In the genomic region with DNA sequence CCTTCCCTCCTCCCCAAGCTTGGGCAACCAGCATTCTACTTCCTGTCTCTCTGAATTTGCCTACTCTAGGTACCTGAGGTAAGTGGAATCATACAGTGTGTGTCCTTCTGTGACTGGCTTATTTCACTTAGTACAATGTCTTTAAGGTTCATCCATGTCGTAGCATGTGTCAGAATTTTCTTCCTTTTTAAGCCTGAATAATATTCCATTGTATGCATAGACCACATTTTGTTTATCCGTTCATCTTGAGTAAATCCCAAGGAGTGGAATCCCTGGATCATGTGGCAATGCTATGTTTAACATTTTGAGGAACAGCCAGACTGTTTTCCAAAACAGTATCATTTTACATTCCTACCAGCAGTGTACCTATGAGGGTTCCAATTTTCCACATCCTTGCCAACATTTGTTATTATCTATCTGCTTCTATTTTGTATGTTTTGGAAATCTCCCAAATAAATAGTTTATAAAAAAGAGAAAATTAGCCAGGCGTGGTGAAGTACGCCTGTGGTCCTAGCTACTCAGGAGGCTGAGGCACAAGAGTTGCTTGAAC, we compare ENCODE assay signal across 17 cellular contexts. TPM values are rescaled to one million over a fixed set of nuclear protein-coding genes. Genes with fewer than 3 reads are reported as not detected.
A peak's percentile ranks its signal among the peaks of the same experiment; 100 is the strongest.
DNase-seq lines count a peak whose midpoint lies in the region; ATAC-seq and TF ChIP-seq lines count a peak whose summit lies in the region.
"Had no signal": no experiment of that assay in that cellular context is flagged by ENCODE, and none has a peak within 500 bp of the region (broad histone marks: within the 10 kb centered on the region; RNA-seq: fewer than 3 reads in every experiment).

No MANE protein-coding gene starts in this region.

- DNase-seq in AG04450 (ENCODE audit: low read depth, low spot score) (no peak), DMS79 (lab: John Stamatoyannopoulos, UW) (peak; percentile 34), NCI-H2196 (lab: John Stamatoyannopoulos, UW; ENCODE audit: unreplicated experiment) (peak; percentile 16), fibroblast of gingiva (ENCODE audit: low read depth) (peak; percentile 51), spleen (no peak), GM19238 (ENCODE audit: insufficient read length, low spot score) (no peak)
- DNase-seq: CD4-positive, CD25-positive, alpha-beta regulatory T cell; DND-41; GM23248; MM.1S; NCI-H1092 treated with DMSO at 0.1 percent for 48 hours; NCI-H1694; NCI-H446 treated with DMSO at 0.1 percent for 48 hours; NCI-H748 treated with DMSO at 0.1 percent for 48 hours had no signal

- intact Hi-C loops in spleen (cut with DNase I; ENCODE audit: low total_unique reads), result no loop called here

- H3K4me3 ChIP-seq in AG04450 (ENCODE audit: low read depth, low read length) (no peak overlapping the region), spleen (no peak overlapping the region)
- H3K4me3 ChIP-seq: GM23248, SJSA1 had no signal

- no peak overlapping the region for H3K27ac ChIP-seq in AG04450 (ENCODE audit: low read depth, low read length)
- H3K27ac ChIP-seq in spleen, result no peak overlapping the region
- H3K27ac ChIP-seq: GM23248, SJSA1 had no signal

- POLR2A ChIA-PET in AG04450 (lab: Yijun Ruan, JAX), result no interaction called here

- H3K36me3 ChIP-seq in spleen, result peaks cover 0 to 31% (median 16%) of the 10 kb centered on the region in 6 donors

- 96 to 99% (median 96%) methylated on average over 4 of the region's 4 CpGs for WGBS in spleen, 5 donors

- CTCF ChIA-PET in AG04450 (lab: Charles Lee), result interaction anchor here (0.6 kb wide), 1 partner anchor 239 kb away, joined by 3 read pairs; no protein-coding TSS in a partner anchor

- H3K27me3 ChIP-seq in AG04450 (ENCODE audit: control insufficient read depth, insufficient read depth, low read length) (no peaks in the 10 kb centered on the region), spleen (replicated peaks in 1 of 7) (no peaks in the 10 kb centered on the region)
- H3K27me3 ChIP-seq: SJSA1 had no signal

- TF ChIP-seq CTCF in AG04450 (IDR thresholded peaks at IDR 0.05; ENCODE audit: low read depth, low read length), result peak; percentile 26; the same call in 1 of the 2 replicates
- TF ChIP-seq CTCF in spleen (IDR thresholded peaks at IDR 0.05 in 8 of 11, conservative IDR thresholded peaks at IDR 0.05 in 3 of 11), result no peak

- H3K9me3 ChIP-seq in AG04450 (ENCODE audit: control insufficient read depth, insufficient read depth, low read length), result no peaks in the 10 kb centered on the region; the same call in 1 of the 2 replicates
- H3K9me3 ChIP-seq in spleen, result peaks cover 0 to 4% (median 0%) of the 10 kb centered on the region in 8 donors
- H3K9me3 ChIP-seq: SJSA1 had no signal

- ATAC-seq in HG03432 (IDR thresholded peaks at IDR 0.05; ENCODE audit: unreplicated experiment), result no peak
- ATAC-seq: HCT116 had no signal

- no peak for TF ChIP-seq POLR2A in spleen (IDR thresholded peaks at IDR 0.05)

- H3K4me1 ChIP-seq in spleen, result peaks cover 0 to 10% (median 0%) of the 10 kb centered on the region in 6 donors

RNA-seq across cellular contexts. Expression of gene HSP90AA1, which starts 12.4 kb away (rescaled TPM):
- 543 and 822 TPM in 2 replicates for polyA plus RNA-seq in AG04450 (2011; rRNA removed)
- polyA minus RNA-seq in AG04450 (2011; rRNA and poly(A)+ RNA removed), result 356 and 425 TPM in 2 replicates
- total RNA-seq in spleen, result 100 to 1,000 TPM; 162 to 395 (median 240) TPM
- 100 to 1,000 TPM in 2 of 3 donors, 10 to 100 TPM in 1; 98.3 to 178 (median 139) TPM for polyA plus RNA-seq in spleen

Comparison
In these comparisons a context has a peak if more than half of its experiments do, and no peak if none do; other contexts are left out.
1. DNase-seq: peak in DMS79 (single experiment), NCI-H2196 (single experiment) and fibroblast of gingiva (single experiment); none in AG04450 (single experiment), spleen (single experiment) and GM19238 (single experiment).